8 cellular contexts compared by ENCODE assay signal in the genomic region with DNA sequence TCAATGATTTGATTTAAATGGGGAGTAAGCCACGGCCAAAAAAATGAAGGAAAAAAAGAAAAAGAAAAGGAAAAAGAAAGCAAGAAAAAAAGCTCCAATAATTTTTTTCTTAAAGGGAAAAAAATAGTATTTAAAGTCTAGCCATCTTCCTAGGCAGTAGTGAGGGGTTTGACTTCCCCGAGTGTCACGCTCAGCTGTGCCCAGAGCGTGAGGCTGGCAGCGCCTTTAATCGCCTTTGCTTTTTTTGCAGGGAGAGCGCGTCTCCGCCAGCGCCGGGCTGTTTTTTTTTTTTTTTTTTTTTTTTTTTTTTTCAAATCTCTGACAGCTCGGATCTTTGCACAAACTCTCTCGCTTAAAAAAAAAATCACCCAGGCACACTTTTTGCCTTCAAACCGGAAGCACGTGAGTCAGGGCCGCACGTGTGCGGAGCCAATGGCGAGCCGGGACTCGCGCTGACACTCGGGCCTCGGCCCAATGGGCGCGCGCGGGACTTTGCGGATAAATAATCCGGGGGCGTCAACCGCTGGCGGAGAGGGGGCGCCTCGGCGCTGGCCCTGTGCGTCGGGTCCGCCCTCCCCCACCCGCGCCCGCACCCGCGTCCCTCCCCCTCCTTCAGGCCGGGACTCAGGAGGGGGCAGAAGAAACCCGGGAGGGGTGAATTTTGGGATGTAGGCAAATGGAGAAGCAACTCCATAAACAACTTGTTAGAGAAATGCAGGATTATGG. TPM values are rescaled to one million over a fixed set of nuclear protein-coding genes. Genes with fewer than 3 reads are reported as not detected.
DNase-seq lines count a peak whose midpoint lies in the region; ATAC-seq and TF ChIP-seq lines count a peak whose summit lies in the region.

Gene EN1 (minus strand): TSS at position 202 of the 726 bp plus-strand sequence. CDS start 481 bp downstream, outside the sequence.

- H3K4me1 ChIP-seq in breast epithelium = peaks cover 0 to 9% of the 10 kb centered on the region in 2 donors

- H3K27ac ChIP-seq in breast epithelium (peak within 1 kb of the TSS in 1 of 2 donors; percentile 71), WERI-Rb-1 (no peak within 1 kb of the TSS)

- DNase-seq in AG09319 (ENCODE audit: extremely low read depth, low read depth) = peak; percentile 62
- DNase-seq in breast epithelium (ENCODE audit: low spot score in 2 of 2) = no peak
- DNase-seq in myocyte (ENCODE audit: low read depth) = peak; percentile 96
- no peak for DNase-seq in WERI-Rb-1
- no peak for DNase-seq in NCI-H2227 (lab: John Stamatoyannopoulos, UW; ENCODE audit: unreplicated experiment)

- H3K9me3 ChIP-seq in breast epithelium (no peaks in the 10 kb centered on the region), WERI-Rb-1 (ENCODE audit: severe bottlenecking) (peaks cover 5% of the 10 kb centered on the region)

- H3K4me3 ChIP-seq in breast epithelium (peak within 1 kb of the TSS; percentile 52 to 63 (median 58)), WERI-Rb-1 (ENCODE audit: low read depth, low read length) (no peak within 1 kb of the TSS)

- H3K4me3 Mint-ChIP-seq in IgD-negative memory B cell = peak within 1 kb of the TSS in 3 of 4 donors; percentile 43 to 57 (median 51)

- peaks cover 0 to 6% (median 0%) of the 10 kb centered on the region in 3 donors for H3K9me3 Mint-ChIP-seq in IgD-negative memory B cell

- H3K27ac Mint-ChIP-seq in IgD-negative memory B cell = peak within 1 kb of the TSS; percentile 60 to 90 (median 67)

- ATAC-seq in HG02870 (IDR thresholded peaks at IDR 0.05; ENCODE audit: unreplicated experiment) (no peak), GM21825 (IDR thresholded peaks at IDR 0.05; ENCODE audit: unreplicated experiment) (no peak)

- H3K4me1 Mint-ChIP-seq in IgD-negative memory B cell = peaks cover 0 to 8% (median 7%) of the 10 kb centered on the region in 3 donors

- no peaks in the 10 kb centered on the region for H3K36me3 ChIP-seq in breast epithelium
- H3K36me3 ChIP-seq in WERI-Rb-1 = no peaks in the 10 kb centered on the region

- H3K27me3 ChIP-seq in breast epithelium (peaks cover 2 to 95% of the 10 kb centered on the region in 2 donors), WERI-Rb-1 (ENCODE audit: insufficient read depth, low read depth, severe bottlenecking) (peaks cover 92% of the 10 kb centered on the region)

- intact Hi-C loops in breast epithelium (cut with DNase I; ENCODE audit: low total_unique reads) = no loop called here

- peaks cover 68% of the 10 kb centered on the region for H3K27me3 Mint-ChIP-seq in IgD-negative memory B cell

- no peak for TF ChIP-seq CTCF in AG09319 (IDR thresholded peaks at IDR 0.05; ENCODE audit: low read depth, low read length)
- no peak for TF ChIP-seq CTCF in breast epithelium (IDR thresholded peaks at IDR 0.05)
- TF ChIP-seq CTCF in WERI-Rb-1 (IDR thresholded peaks at IDR 0.05; ENCODE audit: low read depth, low read length) = no peak

- no peak for TF ChIP-seq POLR2A in breast epithelium (IDR thresholded peaks at IDR 0.05)

- H3K36me3 Mint-ChIP-seq in IgD-negative memory B cell = no peaks in the 10 kb centered on the region

RNA-seq across cellular contexts. Expression of gene EN1, which starts in this region (rescaled TPM):
- not detected for polyA plus RNA-seq in IgD-negative memory B cell
- total RNA-seq in breast epithelium = 1 to 10 TPM in 2 of 3 donors, under 1 TPM in 1; 0.29 to 6.4 (median 1.6) TPM
- total RNA-seq in myocyte = 5.1 and 8.1 TPM in 2 replicates
- 7.7 TPM for polyA plus RNA-seq in myocyte (2012)

Comparison
In these comparisons a context has a peak if more than half of its experiments do, and no peak if none do; other contexts are left out.
1. DNase-seq: peak in AG09319 (single experiment) and myocyte (single experiment); none in breast epithelium (0 of 2), WERI-Rb-1 (single experiment) and NCI-H2227 (single experiment).